Comparison of ENCODE assay signal across 8 cellular contexts in the genomic region with DNA sequence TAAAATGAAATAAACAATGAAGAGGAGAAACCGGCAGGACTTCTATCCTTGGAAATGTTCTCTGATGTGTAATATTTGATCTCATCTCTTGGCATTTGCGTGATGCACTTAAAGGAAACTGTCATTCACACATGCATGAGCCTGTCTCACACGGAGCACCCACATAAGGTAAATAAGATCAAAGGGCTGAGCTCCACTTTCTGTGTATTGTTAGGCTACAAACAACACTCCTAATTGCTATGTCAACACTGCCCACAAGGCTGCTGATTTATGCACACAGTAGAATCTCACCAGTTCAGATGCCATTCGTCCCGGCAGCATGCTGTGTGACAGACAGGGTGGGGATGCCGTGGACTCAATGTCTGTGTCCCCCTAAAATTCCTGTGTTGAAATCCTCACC. TPM values are rescaled to one million over a fixed set of nuclear protein-coding genes. Genes with fewer than 3 reads are reported as not detected.
A peak's percentile ranks its signal among the peaks of the same experiment; 100 is the strongest.
DNase-seq lines count a peak whose midpoint lies in the region; ATAC-seq, FAIRE-seq and TF ChIP-seq lines count a peak whose summit lies in the region.
"Not testable (repeated sequence)": the region's sequence is repeated elsewhere in the genome, so short reads cannot be mapped to it uniquely, and the experiment has no call there.

No MANE protein-coding gene starts in this region.

- not testable (repeated sequence) for H3K4me3 ChIP-seq in CD4-positive, alpha-beta memory T cell (ENCODE audit: low read length in 2 of 2); H1 (ENCODE audit: extremely low read depth in 1 of 4, insufficient read depth in 2 of 4, low read depth in 3 of 4, low read length in 4 of 4); mesendoderm (ENCODE audit: low read length)

- peaks cover 16 to 27% of the 10 kb centered on the region in 2 donors for H3K36me3 Mint-ChIP-seq in CD4-positive, alpha-beta memory T cell
- H3K36me3 Mint-ChIP-seq in T-helper 1 cell treated with Interleukin-12 subunit alpha and Interleukin-12 subunit beta and Interleukin-4 antibody, amounts not matched to agents 30 μg/mL and 1 μg/mL, for 36 hours (ENCODE audit: low read depth) = peaks cover 34% of the 10 kb centered on the region
- H3K36me3 Mint-ChIP-seq in activated CD8-positive, alpha-beta T cell treated with anti-CD3 and anti-CD28 coated beads, Interleukin-2, amount 10 ng/mL, durations not matched to agents 7 days and 5 days (ENCODE audit: low read depth) = peaks cover 81% of the 10 kb centered on the region
- peaks cover 12 to 22% of the 10 kb centered on the region in 2 donors for H3K36me3 Mint-ChIP-seq in activated naive CD4-positive, alpha-beta T cell treated with anti-CD3 and anti-CD28 coated beads, Interleukin-2, amount 50 U/mL, for 72 hours
- H3K36me3 Mint-ChIP-seq in type B pancreatic cell = peaks cover 12% of the 10 kb centered on the region

- not testable (repeated sequence) for H3K4ac ChIP-seq in H1 (replicated peaks; ENCODE audit: insufficient read length, low read depth, low read length); mesendoderm (ENCODE audit: low read depth, low read length)

- H3K4me2 ChIP-seq in H1 (ENCODE audit: insufficient read depth in 1 of 2, low read depth in 2 of 2, low read length in 2 of 2); mesendoderm (ENCODE audit: low read length): not testable (repeated sequence)

- not testable (repeated sequence) for H4K20me1 ChIP-seq in H1 (replicated peaks in 1 of 2; ENCODE audit: control insufficient read depth in 1 of 2, insufficient read depth in 2 of 2, low read length in 2 of 2)

- POLR2A ChIA-PET in CD4-positive, alpha-beta memory T cell (lab: Charles Lee; ENCODE audit: partially characterized antibody) = not testable (repeated sequence)
- POLR2A ChIA-PET in activated CD8-positive, alpha-beta T cell treated with anti-CD3 and anti-CD28 coated beads, Interleukin-2, amount 10 ng/mL, durations not matched to agents 7 days and 5 days (lab: Charles Lee) = interaction anchor here (0.6 kb wide), 1 partner anchor 105 kb away, joined by 3 read pairs; no protein-coding TSS in a partner anchor
- POLR2A ChIA-PET in H1 (lab: Charles Lee; ENCODE audit: partially characterized antibody) = interaction anchor here (0.6 kb wide), 1 partner anchor 19 kb away, joined by 3 read pairs; no protein-coding TSS in a partner anchor

- H2BK20ac ChIP-seq in H1 (ENCODE audit: low read length) = not testable (repeated sequence)

- H2BK5ac ChIP-seq in H1 (ENCODE audit: low read depth, low read length); mesendoderm (ENCODE audit: low read length): not testable (repeated sequence)

- H2BK15ac ChIP-seq in H1 (ENCODE audit: low read length); mesendoderm (replicated peaks; ENCODE audit: low read depth): not testable (repeated sequence)

- not testable (repeated sequence) for TF ChIP-seq CTCF in H1 (IDR thresholded peaks at IDR 0.05; ENCODE audit: control extremely low read depth in 1 of 3, insufficient read depth in 1 of 3, low read depth in 1 of 3, low read length in 3 of 3); type B pancreatic cell (conservative IDR thresholded peaks at IDR 0.05)

- TF ChIP-seq RAD21 in H1 (IDR thresholded peaks at IDR 0.05 in 1 of 2, conservative IDR thresholded peaks at IDR 0.05 in 1 of 2; ENCODE audit: low read depth in 2 of 2, low read length in 2 of 2) = not testable (repeated sequence)

- intact Hi-C loops in CD4-positive, alpha-beta memory T cell (cut with micrococcal nuclease) = not testable (repeated sequence)

- not testable (repeated sequence) for H3K79me1 ChIP-seq in H1 (ENCODE audit: low read depth, low read length); mesendoderm (ENCODE audit: low read length)

- not testable (repeated sequence) for H4K91ac ChIP-seq in H1 (replicated peaks; ENCODE audit: insufficient read length, low read length)

- H3K9me3 ChIP-seq in CD4-positive, alpha-beta memory T cell (ENCODE audit: control insufficient read depth in 1 of 2, low read length in 2 of 2); H1 (ENCODE audit: insufficient read depth in 2 of 2, low read depth in 1 of 2, low read length in 1 of 2): not testable (repeated sequence)

- not testable (repeated sequence) for H3K23ac ChIP-seq in H1 (ENCODE audit: insufficient read length); mesendoderm (ENCODE audit: low read length)

- H3K27me3 Mint-ChIP-seq in CD4-positive, alpha-beta memory T cell; T-helper 1 cell treated with Interleukin-12 subunit alpha and Interleukin-12 subunit beta and Interleukin-4 antibody, amounts not matched to agents 30 μg/mL and 1 μg/mL, for 36 hours (ENCODE audit: low read depth); activated CD8-positive, alpha-beta T cell treated with anti-CD3 and anti-CD28 coated beads, Interleukin-2, amount 10 ng/mL, durations not matched to agents 7 days and 5 days (ENCODE audit: low read depth); type B pancreatic cell: not testable (repeated sequence)

- not testable (repeated sequence) for H2AK5ac ChIP-seq in H1 (ENCODE audit: low read depth, low read length); mesendoderm (ENCODE audit: low read length)

- H3K4me1 Mint-ChIP-seq in CD4-positive, alpha-beta memory T cell = peaks cover 31 to 95% (median 57%) of the 10 kb centered on the region in 4 donors
- H3K4me1 Mint-ChIP-seq in T-helper 1 cell treated with Interleukin-12 subunit alpha and Interleukin-12 subunit beta and Interleukin-4 antibody, amounts not matched to agents 30 μg/mL and 1 μg/mL, for 36 hours (ENCODE audit: low read depth) = peaks cover 45% of the 10 kb centered on the region
- H3K4me1 Mint-ChIP-seq in activated CD8-positive, alpha-beta T cell treated with anti-CD3 and anti-CD28 coated beads, Interleukin-2, amount 10 ng/mL, durations not matched to agents 7 days and 5 days (ENCODE audit: low read depth) = peaks cover 73% of the 10 kb centered on the region
- peaks cover 14% of the 10 kb centered on the region for H3K4me1 Mint-ChIP-seq in type B pancreatic cell (ENCODE audit: unreplicated experiment)

- H4K5ac ChIP-seq in H1 (ENCODE audit: insufficient read length, low read depth, low read length); mesendoderm (ENCODE audit: low read length): not testable (repeated sequence)

- peak; percentile 100 for FAIRE-seq in H1 (lab: Jason Lieb, UNC)

- H2AFZ ChIP-seq in H1 (ENCODE audit: low read length) = not testable (repeated sequence)

- not testable (repeated sequence) for TF ChIP-seq EP300 in H1 (IDR thresholded peaks at IDR 0.05; ENCODE audit: borderline replicate concordance in 1 of 2, low read depth in 2 of 2, low read length in 2 of 2)

- H2BK12ac ChIP-seq in H1 (ENCODE audit: low read depth, low read length) = not testable (repeated sequence)

- DNase-seq in CD4-positive, alpha-beta memory T cell = peak; percentile 43 to 60 (median 52)
- DNase-seq in NCI-H1105 treated with DMSO at 0.1 percent for 48 hours (lab: John Stamatoyannopoulos, UW) (peak; percentile 2), mesendoderm (peak; percentile 28)
- DNase-seq in activated CD8-positive, alpha-beta T cell treated with anti-CD3 and anti-CD28 coated beads, Interleukin-2, amount 10 ng/mL, durations not matched to agents 7 days and 5 days = peak; percentile 21
- not testable (repeated sequence) for DNase-seq in activated naive CD4-positive, alpha-beta T cell treated with anti-CD3 and anti-CD28 coated beads, Interleukin-2, amount 50 U/mL, for 72 hours (ENCODE audit: low spot score in 2 of 2); H1 (ENCODE audit: low read depth in 1 of 2, low spot score in 2 of 2); type B pancreatic cell (ENCODE audit: extremely low spot score, unreplicated experiment)

- H3K27me3 ChIP-seq in CD4-positive, alpha-beta memory T cell (ENCODE audit: insufficient read depth, low read length); H1 (replicated peaks in 1 of 4; ENCODE audit: control insufficient read depth in 3 of 4, extremely low read depth in 1 of 4, insufficient read depth in 3 of 4, low read length in 3 of 4); mesendoderm (ENCODE audit: insufficient read depth, low read length, poor library complexity): not testable (repeated sequence)

- H3K9ac ChIP-seq in H1 (replicated peaks in 1 of 4; ENCODE audit: extremely low read depth in 1 of 4, low read depth in 3 of 4, low read length in 3 of 4); mesendoderm (ENCODE audit: low read length): not testable (repeated sequence)

- peaks cover 60% of the 10 kb centered on the region for H3K4me1 ChIP-seq in CD4-positive, alpha-beta memory T cell (ENCODE audit: insufficient read depth, low read length)
- H3K4me1 ChIP-seq in H1 (replicated peaks in 1 of 4; ENCODE audit: control insufficient read depth in 3 of 4, insufficient read depth in 4 of 4, low read length in 3 of 4); mesendoderm (ENCODE audit: control insufficient read depth, low read depth, low read length): not testable (repeated sequence)

- not testable (repeated sequence) for H2BK120ac ChIP-seq in H1 (replicated peaks; ENCODE audit: low read depth, low read length); mesendoderm (ENCODE audit: low read depth, low read length)

- not testable (repeated sequence) for H3K23me2 ChIP-seq in H1 (ENCODE audit: low read depth, low read length)

- ATAC-seq in activated CD8-positive, alpha-beta T cell treated with anti-CD3 and anti-CD28 coated beads, Interleukin-2, amount 10 ng/mL, durations not matched to agents 7 days and 5 days = peak; percentile 64
- ATAC-seq in activated naive CD4-positive, alpha-beta T cell treated with anti-CD3 and anti-CD28 coated beads, Interleukin-2, amount 50 U/mL, for 72 hours = peak; percentile 32 to 61

- CTCF ChIA-PET in CD4-positive, alpha-beta memory T cell (lab: Charles Lee; ENCODE audit: partially characterized antibody); activated CD8-positive, alpha-beta T cell treated with anti-CD3 and anti-CD28 coated beads, Interleukin-2, amount 10 ng/mL, durations not matched to agents 7 days and 5 days (lab: Charles Lee); H1 (lab: Charles Lee; ENCODE audit: partially characterized antibody): not testable (repeated sequence)

- 80% methylated on average over 6 of the region's 6 CpGs; no CpG with 5 or more reads in 1 of the 2 experiments for WGBS in H1 (ENCODE audit: extremely low coverage in 1 of 2, insufficient coverage in 1 of 2, insufficient read length in 1 of 2, insufficient replicate concordance in 2 of 2, low coverage in 1 of 2, low lambda C conversion rate in 2 of 2, missing lambda C conversion rate in 1 of 2), 2 experiments
- no CpG with 5 or more reads among the region's 6 CpGs for WGBS in mesendoderm (ENCODE audit: extremely low coverage, insufficient coverage, low lambda C conversion rate)

- not testable (repeated sequence) for H3K36me3 ChIP-seq in CD4-positive, alpha-beta memory T cell (ENCODE audit: insufficient read depth, low read length); H1 (ENCODE audit: control insufficient read depth in 2 of 4, insufficient read depth in 4 of 4, low read length in 3 of 4); mesendoderm (ENCODE audit: control insufficient read depth, insufficient read depth, low read length)

- H3K79me2 ChIP-seq in H1 (ENCODE audit: control insufficient read depth in 1 of 2, insufficient read depth in 2 of 2, low read length in 2 of 2) (peaks cover 0 to 65% of the 10 kb centered on the region in 2 experiments; a peak in 2 of 4 replicates), mesendoderm (ENCODE audit: control insufficient read depth, insufficient read depth, low read length) (peaks cover 35% of the 10 kb centered on the region)

- not testable (repeated sequence) for H3K9me3 Mint-ChIP-seq in CD4-positive, alpha-beta memory T cell; T-helper 1 cell treated with Interleukin-12 subunit alpha and Interleukin-12 subunit beta and Interleukin-4 antibody, amounts not matched to agents 30 μg/mL and 1 μg/mL, for 36 hours; activated CD8-positive, alpha-beta T cell treated with anti-CD3 and anti-CD28 coated beads, Interleukin-2, amount 10 ng/mL, durations not matched to agents 7 days and 5 days (ENCODE audit: insufficient read depth); activated naive CD4-positive, alpha-beta T cell treated with anti-CD3 and anti-CD28 coated beads, Interleukin-2, amount 50 U/mL, for 72 hours; type B pancreatic cell

- not testable (repeated sequence) for H3K14ac ChIP-seq in H1 (ENCODE audit: insufficient read length)

- not testable (repeated sequence) for H3K18ac ChIP-seq in H1 (ENCODE audit: extremely low read depth, low read length); mesendoderm (ENCODE audit: low read length)

- H3K4me3 Mint-ChIP-seq in CD4-positive, alpha-beta memory T cell = peak overlapping the region; percentile 15 to 82 (median 66)
- H3K4me3 Mint-ChIP-seq in T-helper 1 cell treated with Interleukin-12 subunit alpha and Interleukin-12 subunit beta and Interleukin-4 antibody, amounts not matched to agents 30 μg/mL and 1 μg/mL, for 36 hours = peak overlapping the region; percentile 44
- peak overlapping the region; percentile 58 for H3K4me3 Mint-ChIP-seq in activated CD8-positive, alpha-beta T cell treated with anti-CD3 and anti-CD28 coated beads, Interleukin-2, amount 10 ng/mL, durations not matched to agents 7 days and 5 days
- not testable (repeated sequence) for H3K4me3 Mint-ChIP-seq in type B pancreatic cell

- TF ChIP-seq POLR2A in H1 (IDR thresholded peaks at IDR 0.05; ENCODE audit: control extremely low read depth in 1 of 2, low read depth in 2 of 2, low read length in 2 of 2) = not testable (repeated sequence)

- peak overlapping the region in 6 of 7 donors; percentile 74 to 93 (median 90) for H3K27ac Mint-ChIP-seq in CD4-positive, alpha-beta memory T cell
- H3K27ac Mint-ChIP-seq in T-helper 1 cell treated with Interleukin-12 subunit alpha and Interleukin-12 subunit beta and Interleukin-4 antibody, amounts not matched to agents 30 μg/mL and 1 μg/mL, for 36 hours = peak overlapping the region; percentile 76
- H3K27ac Mint-ChIP-seq in activated CD8-positive, alpha-beta T cell treated with anti-CD3 and anti-CD28 coated beads, Interleukin-2, amount 10 ng/mL, durations not matched to agents 7 days and 5 days = peak overlapping the region; percentile 80
- H3K27ac Mint-ChIP-seq in activated naive CD4-positive, alpha-beta T cell treated with anti-CD3 and anti-CD28 coated beads, Interleukin-2, amount 50 U/mL, for 72 hours = peak overlapping the region in 1 of 2 donors; percentile 65
- peak overlapping the region; percentile 74 for H3K27ac Mint-ChIP-seq in type B pancreatic cell

- H3K56ac ChIP-seq in H1 (replicated peaks; ENCODE audit: insufficient read length, low read depth, low read length); mesendoderm (ENCODE audit: low read length): not testable (repeated sequence)

- not testable (repeated sequence) for H4K8ac ChIP-seq in H1 (ENCODE audit: extremely low read depth, insufficient read depth, low read length); mesendoderm (ENCODE audit: low read depth, low read length)

- peak overlapping the region; percentile 21 for H3K27ac ChIP-seq in CD4-positive, alpha-beta memory T cell (ENCODE audit: low read depth, low read length)
- H3K27ac ChIP-seq in H1 (ENCODE audit: low read depth, low read length); mesendoderm (ENCODE audit: low read depth, low read length): not testable (repeated sequence)

RNA-seq across cellular contexts. Expression of a gene that starts 5.8 kb away (rescaled TPM):
- total RNA-seq in CD4-positive, alpha-beta memory T cell = 10 to 100 TPM; 66.7 to 70.2 TPM
- 10 to 100 TPM; 63.0 to 73.9 TPM for polyA plus RNA-seq in CD4-positive, alpha-beta memory T cell
- total RNA-seq in activated CD8-positive, alpha-beta T cell treated with anti-CD3 and anti-CD28 coated beads, Interleukin-2, amount 10 ng/mL, durations not matched to agents 7 days and 5 days = 100 to 1,000 TPM; 123 TPM
- total RNA-seq in activated naive CD4-positive, alpha-beta T cell treated with anti-CD3 and anti-CD28 coated beads, Interleukin-2, amount 50 U/mL, for 72 hours = 10 to 100 TPM; 49.0 to 74.4 TPM
- total RNA-seq in H1 (2021; fragmentation: NEBNext Ultra II Directional; extraction: Animal tissue kit (Norgen Biotek cat#: 25700)) = 55.3 and 60.7 TPM in 2 replicates
- polyA plus RNA-seq in H1 (2011; rRNA removed) = 17.1 and 19.4 TPM in 2 replicates
- polyA plus RNA-seq in H1 (2011; cell fraction: cytosol; rRNA removed) = 23.7 TPM
- polyA plus RNA-seq in H1 (2011; cell fraction: nucleus; rRNA removed) = 41.6 TPM
- polyA plus RNA-seq in H1 (2012, experiment 1 of 2) = 25.7 to 36.1 TPM (median 33.8 TPM) in 4 replicates
- polyA plus RNA-seq in H1 (2012, experiment 2 of 2) = 5.2 TPM
- 40.3 TPM for polyA plus RNA-seq in H1 (2013, experiment 1 of 2)
- 34.1 TPM for polyA plus RNA-seq in H1 (2013, experiment 2 of 2)
- polyA minus RNA-seq in H1 (2011; rRNA and poly(A)+ RNA removed) = 41.8 and 45.0 TPM in 2 replicates
- polyA minus RNA-seq in H1 (2011; cell fraction: cytosol; rRNA and poly(A)+ RNA removed) = 29.4 TPM
- 46.9 TPM for polyA minus RNA-seq in H1 (2011; cell fraction: nucleus; rRNA and poly(A)+ RNA removed)
- polyA plus RNA-seq in mesendoderm (2013, experiment 1 of 2) = 42.5 TPM
- 40.5 TPM for polyA plus RNA-seq in mesendoderm (2013, experiment 2 of 2)
- 78.9 and 123 TPM in 2 replicates for total RNA-seq in type B pancreatic cell (ENCODE audit: low replicate concordance)
